ENCODE assay signal across 1 cellular context in genomic region chr13:44407891-44408290, GRCh38.
TF ChIP-seq lines count a peak whose summit lies in the region.

No MANE protein-coding gene starts in this region.

TF ChIP-seq in GM23338, 12 proteins besides CTCF, POLR2A, EP300 and RAD21 (continued from another document):
- TF ChIP-seq REST (IDR thresholded peaks at IDR 0.05; ENCODE audit: unreplicated experiment), result no peak
- no peak for TF ChIP-seq ZNF114 (CRISPR knock-in tag; IDR thresholded peaks at IDR 0.05)
